8 cellular contexts compared by ENCODE assay signal in genomic region chr3:177448987-177449975, GRCh38.
DNase-seq lines count a peak whose midpoint lies in the region; ATAC-seq, FAIRE-seq and TF ChIP-seq lines count a peak whose summit lies in the region.

No MANE protein-coding gene starts in this region.

- POLR2A ChIA-PET in AG04450 (lab: Yijun Ruan, JAX), result no interaction called here

- intact Hi-C loops in prostate gland (cut with DNase I), result loop anchor here (10.0 kb wide), 1 partner anchor 146 kb away; no protein-coding TSS in a partner anchor

- dilution Hi-C loops in keratinocyte (cut with MboI; ENCODE audit: extremely low pct_ligation_motif_present, low sequenced_read_pairs), result no loop called here

- H3K4me2 ChIP-seq in keratinocyte (ENCODE audit: control insufficient read depth, extremely low read depth, insufficient read depth, low read depth, low read length), result peak overlapping the region; percentile 71

- CTCF ChIA-PET in AG04450 (lab: Charles Lee), result interaction anchor here (0.9 to 1.7 kb wide), 3 partner anchors 12 to 875 kb away, joined by 3 to 4 read pairs (median 3); no protein-coding TSS in a partner anchor

- peak overlapping the region; percentile 50 for H2AFZ ChIP-seq in keratinocyte (ENCODE audit: control insufficient read depth, low read length)

- peak overlapping the region; percentile 73 for H3K27ac ChIP-seq in AG04450 (ENCODE audit: low read depth, low read length)
- peak overlapping the region; percentile 96 for H3K27ac ChIP-seq in keratinocyte (ENCODE audit: control insufficient read depth, insufficient read depth, low read length)
- H3K27ac ChIP-seq in prostate gland, result no peak overlapping the region

- H3K9me1 ChIP-seq in keratinocyte (ENCODE audit: control insufficient read depth, extremely low read depth, insufficient read depth, low read length), result no peaks in the 10 kb centered on the region

- no peaks in the 10 kb centered on the region for H4K20me1 ChIP-seq in keratinocyte (ENCODE audit: control insufficient read depth, extremely low read depth, insufficient read depth, low read length)

- peak; percentile 86 for ATAC-seq in HG03175 (IDR thresholded peaks at IDR 0.05; ENCODE audit: unreplicated experiment)

- peaks cover 48% of the 10 kb centered on the region for H3K4me1 ChIP-seq in keratinocyte (ENCODE audit: control insufficient read depth, extremely low read depth, insufficient read depth, low read length)
- H3K4me1 ChIP-seq in prostate gland (replicated peaks), result peaks cover 8% of the 10 kb centered on the region

- no peaks in the 10 kb centered on the region for H3K27me3 ChIP-seq in AG04450 (ENCODE audit: control insufficient read depth, insufficient read depth, low read length)
- no peaks in the 10 kb centered on the region for H3K27me3 ChIP-seq in keratinocyte (ENCODE audit: control insufficient read depth, extremely low read depth, insufficient read depth, low read length)
- no peaks in the 10 kb centered on the region for H3K27me3 ChIP-seq in prostate gland (replicated peaks; ENCODE audit: insufficient read depth)

- 64% methylated on average over 8 of the region's 8 CpGs for WGBS in prostate gland

- DNase-seq in AG04450 (ENCODE audit: low read depth, low spot score) (no peak), GM19238 (ENCODE audit: insufficient read length, low spot score) (peak; percentile 16), T-helper 22 cell (ENCODE audit: low read depth) (peak; percentile 11), keratinocyte (ENCODE audit: low read depth, low spot score) (peak; percentile 97), germinal center (ENCODE audit: low spot score) (no peak), prostate gland (ENCODE audit: low spot score) (no peak), cerebellar cortex (ENCODE audit: low spot score) (no peak)

- H3K9ac ChIP-seq in keratinocyte (ENCODE audit: control insufficient read depth, extremely low read depth, insufficient read depth, low read length), result peak overlapping the region; percentile 70

- H3K9me3 ChIP-seq in AG04450 (ENCODE audit: control insufficient read depth, insufficient read depth, low read length) (no peaks in the 10 kb centered on the region), keratinocyte (ENCODE audit: control insufficient read depth, low read depth, low read length) (no peaks in the 10 kb centered on the region), prostate gland (no peaks in the 10 kb centered on the region)

- H3K4me3 ChIP-seq in AG04450 (ENCODE audit: low read depth, low read length), result no peak overlapping the region
- peak overlapping the region in 1 of 3 experiments; percentile 3 for H3K4me3 ChIP-seq in keratinocyte (ENCODE audit: control insufficient read depth in 2 of 3, extremely low read depth in 1 of 3, insufficient read depth in 2 of 3, low read depth in 1 of 3, low read length in 3 of 3)
- no peak overlapping the region for H3K4me3 ChIP-seq in prostate gland

- TF ChIP-seq CTCF in AG04450 (IDR thresholded peaks at IDR 0.05; ENCODE audit: low read depth, low read length) (no peak), keratinocyte (optimal IDR thresholded peaks at IDR 0.05 in 1 of 3, IDR thresholded peaks at IDR 0.05 in 1 of 3, conservative IDR thresholded peaks at IDR 0.05 in 1 of 3; ENCODE audit: extremely low read depth in 1 of 3, insufficient read depth in 2 of 3, low read length in 3 of 3) (no peak), prostate gland (IDR thresholded peaks at IDR 0.05) (no peak)

- no peaks in the 10 kb centered on the region for H3K79me2 ChIP-seq in keratinocyte (ENCODE audit: control insufficient read depth, insufficient read depth, low read length)

- peak; percentile 88 for FAIRE-seq in keratinocyte (lab: Jason Lieb, UNC)

- H3K36me3 ChIP-seq in keratinocyte (ENCODE audit: control insufficient read depth in 2 of 2, extremely low read depth in 1 of 2, insufficient read depth in 2 of 2, low read length in 2 of 2) (no peaks in the 10 kb centered on the region), prostate gland (no peaks in the 10 kb centered on the region)

- no peak for TF ChIP-seq POLR2A in prostate gland (IDR thresholded peaks at IDR 0.05)

Comparison
In these comparisons a context has a peak if more than half of its experiments do, and no peak if none do; other contexts are left out.
1. DNase-seq: peak in GM19238 (single experiment), T-helper 22 cell (single experiment) and keratinocyte (single experiment); none in AG04450 (single experiment), germinal center (single experiment), prostate gland (single experiment) and cerebellar cortex (single experiment).
2. H3K27ac ChIP-seq: peak in AG04450 (single experiment) and keratinocyte (single experiment); none in prostate gland (0 of 2).